Comparison of ENCODE assay signal across 18 cellular contexts in genomic region chr7:95845007-95845406, GRCh38.
DNase-seq lines count a peak whose midpoint lies in the region; ATAC-seq, FAIRE-seq and TF ChIP-seq lines count a peak whose summit lies in the region.
"Had no signal": no experiment of that assay in that cellular context is flagged by ENCODE, and none has a peak within 500 bp of the region (broad histone marks: within the 10 kb centered on the region; RNA-seq: fewer than 3 reads in every experiment).

No MANE protein-coding gene starts in this region.

- H2AFZ ChIP-seq in KMS-11 (ENCODE audit: low read depth) (no peak overlapping the region), GM12878 (ENCODE audit: control insufficient read depth, low read depth, low read length) (no peak overlapping the region), osteoblast (ENCODE audit: low read length) (no peak overlapping the region)

- CTCF ChIA-PET in GM12878 (lab: Yijun Ruan, JAX) = interaction anchor here (0.9 to 1.7 kb wide), 3 partner anchors 26 to 48 kb away, joined by 3 to 4 read pairs (median 3); no protein-coding TSS in a partner anchor

- peak overlapping the region; percentile 43 for H3K4me2 ChIP-seq in KMS-11
- no peak overlapping the region for H3K4me2 ChIP-seq in GM12878 (ENCODE audit: control insufficient read depth, insufficient read depth)
- H3K4me2 ChIP-seq in osteoblast (ENCODE audit: insufficient read depth, low read length) = no peak overlapping the region

- no peak overlapping the region for H3K4me3 ChIP-seq in KMS-11 (IDR thresholded peaks at IDR 0.05; ENCODE audit: insufficient read depth, low read depth, low read length)
- H3K4me3 ChIP-seq in GM12878 = no peak overlapping the region; the same call in 1 of the 2 replicates
- H3K4me3 ChIP-seq in osteoblast (ENCODE audit: insufficient read depth, low read length) = no peak overlapping the region

- H3K9me3 ChIP-seq in GM12878 (replicated peaks; ENCODE audit: control insufficient read depth, insufficient read depth, low read length) (no peaks in the 10 kb centered on the region), osteoblast (ENCODE audit: low read depth, low read length) (no peaks in the 10 kb centered on the region)

- RAD21 ChIA-PET in GM12878 (lab: Charles Lee; ENCODE audit: unreplicated experiment) = no interaction called here

- H3K27me3 ChIP-seq in KMS-11 (ENCODE audit: insufficient read depth, low read depth) (no peaks in the 10 kb centered on the region), GM12878 (replicated peaks in 1 of 2; ENCODE audit: control insufficient read depth in 2 of 2, insufficient read depth in 2 of 2, low read length in 1 of 2) (no peaks in the 10 kb centered on the region), osteoblast (ENCODE audit: insufficient read depth, low read length) (no peaks in the 10 kb centered on the region)

- ATAC-seq in GM21390 (IDR thresholded peaks at IDR 0.05; ENCODE audit: unreplicated experiment) = peak; percentile 61
- ATAC-seq in GM12878 = peak; percentile 35
- ATAC-seq in HG02981 (IDR thresholded peaks at IDR 0.05; ENCODE audit: unreplicated experiment) = no peak
- ATAC-seq: PC-3 had no signal

- no peaks in the 10 kb centered on the region for H4K20me1 ChIP-seq in KMS-11 (ENCODE audit: insufficient read depth)
- no peaks in the 10 kb centered on the region for H4K20me1 ChIP-seq in GM12878 (ENCODE audit: control insufficient read depth, insufficient read depth)
- H4K20me1 ChIP-seq in osteoblast (ENCODE audit: insufficient read depth, low read length) = no peaks in the 10 kb centered on the region

- peaks cover 54% of the 10 kb centered on the region for H3K4me1 ChIP-seq in KMS-11 (ENCODE audit: low read depth, poor library complexity, severe bottlenecking)
- no peaks in the 10 kb centered on the region for H3K4me1 ChIP-seq in GM12878 (ENCODE audit: control insufficient read depth, insufficient read depth, low read length)
- no peaks in the 10 kb centered on the region for H3K4me1 ChIP-seq in osteoblast (ENCODE audit: insufficient read depth, low read length)

- H3K27ac ChIP-seq in KMS-11 (peak overlapping the region; percentile 45; the same call in 1 of the 2 replicates), GM12878 (ENCODE audit: control insufficient read depth, insufficient read depth) (no peak overlapping the region), osteoblast (ENCODE audit: low read depth, low read length) (no peak overlapping the region)
- H3K27ac ChIP-seq: RWPE1 had no signal

- POLR2A ChIA-PET in GM12878 (lab: Charles Lee) = no interaction called here

- H3K79me2 ChIP-seq in KMS-11 (ENCODE audit: insufficient read depth, low read depth) = no peaks in the 10 kb centered on the region
- H3K79me2 ChIP-seq in GM12878 (ENCODE audit: control insufficient read depth, insufficient read depth, low read length) = no peaks in the 10 kb centered on the region
- H3K79me2 ChIP-seq in osteoblast (ENCODE audit: insufficient read depth, low read length) = no peaks in the 10 kb centered on the region

- TF ChIP-seq CTCF in KMS-11 (conservative IDR thresholded peaks at IDR 0.05; ENCODE audit: low read depth, low read length) = no peak
- TF ChIP-seq CTCF in GM12878 (IDR thresholded peaks at IDR 0.05 in 2 of 3, conservative IDR thresholded peaks at IDR 0.05 in 1 of 3; ENCODE audit: control insufficient read depth in 2 of 3, extremely low read depth in 1 of 3, insufficient read depth in 1 of 3, low read depth in 3 of 3, low read length in 3 of 3) = no peak
- TF ChIP-seq CTCF in osteoblast (IDR thresholded peaks at IDR 0.05; ENCODE audit: extremely low read depth, low read depth, low read length) = no peak

- no peak for FAIRE-seq in GM12878 (lab: Jason Lieb, UNC)
- FAIRE-seq in H54 (lab: Jason Lieb, UNC) = no peak
- FAIRE-seq: GM19239 had no signal

- SMC1A ChIA-PET in GM12878 (lab: Charles Lee; ENCODE audit: uncharacterized antibody, unreplicated experiment) = interaction anchor here (1.4 kb wide), 2 partner anchors 27 to 29 kb away, joined by 3 to 4 read pairs; no protein-coding TSS in a partner anchor

- H3K9ac ChIP-seq in KMS-11 (no peak overlapping the region), GM12878 (ENCODE audit: control insufficient read depth, insufficient read depth, low read length) (no peak overlapping the region)

- TF ChIP-seq RAD21 in GM12878 (IDR thresholded peaks at IDR 0.05; ENCODE audit: insufficient read depth, low read depth, low read length) = no peak

- in situ Hi-C loops in GM12878 (cut with MboI) = no loop called here

- BruUV-seq in GM12878 (replicated peaks; lab: Mats Ljungman, UMichigan) = no TSS peak

- TF ChIP-seq EP300 in GM12878 (IDR thresholded peaks at IDR 0.05; ENCODE audit: borderline replicate concordance in 1 of 2, control insufficient read depth in 1 of 2, low read depth in 2 of 2, low read length in 2 of 2) = no peak

- intact Hi-C loops in GM12878 (cut with micrococcal nuclease; ENCODE audit: unreplicated experiment) = no loop called here

- no peaks in the 10 kb centered on the region for H3K36me3 ChIP-seq in KMS-11 (ENCODE audit: insufficient read depth)
- H3K36me3 ChIP-seq in GM12878 (ENCODE audit: control insufficient read depth in 2 of 2, insufficient read depth in 2 of 2, low read length in 1 of 2) = no peaks in the 10 kb centered on the region
- no peaks in the 10 kb centered on the region for H3K36me3 ChIP-seq in osteoblast (ENCODE audit: insufficient read depth, low read length)

- no peak for DNase-seq in GM12878 (ENCODE audit: low read depth, low spot score)
- peak; percentile 45 for DNase-seq in osteoblast (ENCODE audit: insufficient read length, low spot score, missing footprints)
- no peak for DNase-seq in RPMI8226
- DNase-seq in H54 (ENCODE audit: insufficient read length, low spot score) = no peak
- DNase-seq: DMS79 treated with DMSO at 0.1 percent for 48 hours, GOT3, KG1, NCI-H1417, NCI-H187, NCI-H2107, NCI-H510A treated with DMSO at 0.1 percent for 48 hours, NCI-H774, PC-3 had no signal

- TF ChIP-seq POLR2A in GM12878 (IDR thresholded peaks at IDR 0.05; ENCODE audit: low read depth, low read length) (no peak), H54 (IDR thresholded peaks at IDR 0.05; ENCODE audit: low read depth, low read length) (no peak)

TF ChIP-seq in GM12878, 131 proteins besides CTCF, POLR2A, EP300 and RAD21:
- TF ChIP-seq SPI1 (IDR thresholded peaks at IDR 0.05; ENCODE audit: borderline replicate concordance, insufficient read depth, low read depth, low read length) (no peak), TARDBP (IDR thresholded peaks at IDR 0.05; ENCODE audit: borderline replicate concordance) (no peak), PAX8 (IDR thresholded peaks at IDR 0.05) (no peak), TCF3 (IDR thresholded peaks at IDR 0.05; ENCODE audit: borderline replicate concordance, insufficient read depth, low read depth, low read length) (no peak), NFIC (IDR thresholded peaks at IDR 0.05; ENCODE audit: low read depth, low read length) (no peak), ESRRA (IDR thresholded peaks at IDR 0.05; ENCODE audit: low read length) (no peak)
